16 cellular contexts compared by ENCODE assay signal in the genomic region with DNA sequence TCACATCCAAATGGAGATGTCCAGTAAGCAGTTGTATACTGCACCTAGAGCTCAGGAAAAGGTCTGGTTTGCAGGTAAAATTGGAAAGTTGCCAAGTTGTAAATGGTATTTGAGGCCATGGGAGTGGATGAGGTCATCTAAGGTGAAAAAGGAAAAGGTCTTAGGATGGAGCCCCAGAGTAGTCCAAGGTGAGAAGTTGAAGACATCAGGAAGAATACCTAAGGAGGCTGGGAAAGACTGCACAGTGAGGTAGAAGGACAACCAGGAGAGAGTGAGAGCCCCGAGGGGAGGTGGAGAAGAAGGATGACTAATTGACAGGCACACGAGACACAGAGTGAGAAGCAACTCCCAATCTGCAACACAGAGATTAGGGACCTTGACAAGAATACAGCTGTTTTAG. TPM values are rescaled to one million over a fixed set of nuclear protein-coding genes. Genes with fewer than 3 reads are reported as not detected.
DNase-seq lines count a peak whose midpoint lies in the region; ATAC-seq lines count a peak whose summit lies in the region.
"Had no signal": no experiment of that assay in that cellular context is flagged by ENCODE, and none has a peak within 500 bp of the region (broad histone marks: within the 10 kb centered on the region; RNA-seq: fewer than 3 reads in every experiment).

No MANE protein-coding gene starts in this region.

- no peak overlapping the region for H3K27ac ChIP-seq in GM23248
- H3K27ac ChIP-seq: thoracic aorta had no signal

- H3K9me3 ChIP-seq in GM23248 (ENCODE audit: low read depth): no peaks in the 10 kb centered on the region
- H3K9me3 ChIP-seq: thoracic aorta had no signal

- H3K9ac ChIP-seq in GM23248: no peak overlapping the region

- no peaks in the 10 kb centered on the region; the same call in 1 of the 2 replicates for H3K79me2 ChIP-seq in GM23248 (ENCODE audit: insufficient read depth)

- H3K27ac Mint-ChIP-seq in activated T-cell treated with anti-CD3 and anti-CD28 coated beads, Interleukin-2, amount 50 U/mL, for 72 hours: peak overlapping the region; percentile 50
- peak overlapping the region; percentile 83 for H3K27ac Mint-ChIP-seq in activated naive CD8-positive, alpha-beta T cell treated with anti-CD3 and anti-CD28 coated beads, Interleukin-2, amount 10 ng/mL, durations not matched to agents 7 days and 5 days
- H3K27ac Mint-ChIP-seq in stimulated activated effector memory CD8-positive, alpha-beta T cell treated with anti-CD3 and anti-CD28 coated beads, Interleukin-12 subunit alpha, Interleukin-12 subunit beta, amount 100 ng/mL, for 72 hours: peak overlapping the region; percentile 54
- H3K27ac Mint-ChIP-seq: mesothelial cell of epicardium had no signal

- H3K4me3 Mint-ChIP-seq in activated T-cell treated with anti-CD3 and anti-CD28 coated beads, Interleukin-2, amount 50 U/mL, for 72 hours: peak overlapping the region; percentile 48 to 75
- H3K4me3 Mint-ChIP-seq in activated naive CD8-positive, alpha-beta T cell treated with anti-CD3 and anti-CD28 coated beads, Interleukin-2, amount 10 ng/mL, durations not matched to agents 7 days and 5 days: peak overlapping the region; percentile 76
- H3K4me3 Mint-ChIP-seq in stimulated activated effector memory CD8-positive, alpha-beta T cell treated with anti-CD3 and anti-CD28 coated beads, Interleukin-12 subunit alpha, Interleukin-12 subunit beta, amount 100 ng/mL, for 72 hours: peak overlapping the region; percentile 48
- H3K4me3 Mint-ChIP-seq: mesothelial cell of epicardium had no signal

- no peaks in the 10 kb centered on the region; the same call in 1 of the 2 replicates for H4K20me1 ChIP-seq in GM23248 (ENCODE audit: insufficient read depth)

- no peaks in the 10 kb centered on the region for H3K27me3 Mint-ChIP-seq in activated T-cell treated with anti-CD3 and anti-CD28 coated beads, Interleukin-2, amount 50 U/mL, for 72 hours (ENCODE audit: low read depth)
- no peaks in the 10 kb centered on the region for H3K27me3 Mint-ChIP-seq in activated naive CD8-positive, alpha-beta T cell treated with anti-CD3 and anti-CD28 coated beads, Interleukin-2, amount 10 ng/mL, durations not matched to agents 7 days and 5 days

- peaks cover 6 to 7% of the 10 kb centered on the region in 2 donors for H3K36me3 Mint-ChIP-seq in activated T-cell treated with anti-CD3 and anti-CD28 coated beads, Interleukin-2, amount 50 U/mL, for 72 hours (ENCODE audit: insufficient read depth in 2 of 2)
- H3K36me3 Mint-ChIP-seq in activated naive CD8-positive, alpha-beta T cell treated with anti-CD3 and anti-CD28 coated beads, Interleukin-2, amount 10 ng/mL, durations not matched to agents 7 days and 5 days: peaks cover 69% of the 10 kb centered on the region
- H3K36me3 Mint-ChIP-seq in stimulated activated effector memory CD8-positive, alpha-beta T cell treated with anti-CD3 and anti-CD28 coated beads, Interleukin-12 subunit alpha, Interleukin-12 subunit beta, amount 100 ng/mL, for 72 hours: peaks cover 28% of the 10 kb centered on the region
- H3K36me3 Mint-ChIP-seq: mesothelial cell of epicardium had no signal

- H3K4me1 Mint-ChIP-seq in activated T-cell treated with anti-CD3 and anti-CD28 coated beads, Interleukin-2, amount 50 U/mL, for 72 hours (ENCODE audit: low read depth): peaks cover 70% of the 10 kb centered on the region
- peaks cover 74% of the 10 kb centered on the region for H3K4me1 Mint-ChIP-seq in activated naive CD8-positive, alpha-beta T cell treated with anti-CD3 and anti-CD28 coated beads, Interleukin-2, amount 10 ng/mL, durations not matched to agents 7 days and 5 days
- peaks cover 60% of the 10 kb centered on the region for H3K4me1 Mint-ChIP-seq in stimulated activated effector memory CD8-positive, alpha-beta T cell treated with anti-CD3 and anti-CD28 coated beads, Interleukin-12 subunit alpha, Interleukin-12 subunit beta, amount 100 ng/mL, for 72 hours
- H3K4me1 Mint-ChIP-seq: mesothelial cell of epicardium had no signal

- ATAC-seq in activated T-cell treated with anti-CD3 and anti-CD28 coated beads, Interleukin-2, amount 50 U/mL, for 72 hours (replicated peaks in 1 of 2): no peak
- ATAC-seq in HG03066 (IDR thresholded peaks at IDR 0.05; ENCODE audit: low read depth, unreplicated experiment): peak; percentile 7
- no peak for ATAC-seq in activated naive CD8-positive, alpha-beta T cell treated with anti-CD3 and anti-CD28 coated beads, Interleukin-2, amount 10 ng/mL, durations not matched to agents 7 days and 5 days (ENCODE audit: low read depth)
- no peak for ATAC-seq in stimulated activated effector memory CD8-positive, alpha-beta T cell treated with anti-CD3 and anti-CD28 coated beads, Interleukin-12 subunit alpha, Interleukin-12 subunit beta, amount 100 ng/mL, for 72 hours
- ATAC-seq: activated CD4-positive, CD25-positive, alpha-beta regulatory T cell treated with anti-CD3 and anti-CD28 coated beads, Interleukin-2, amount 50 U/mL, for 24 hours; PC-3 had no signal

- WGBS in GM23248 (ENCODE audit: low coverage in 1 of 2, low lambda C conversion rate in 2 of 2, missing lambda C conversion rate in 2 of 2), 2 experiments: 47 to 55% methylated on average over 2 of the region's 2 CpGs

- no peak overlapping the region for H3K4me3 ChIP-seq in GM23248
- H3K4me3 ChIP-seq: smooth muscle cell, thoracic aorta had no signal

- no peaks in the 10 kb centered on the region for H3K9me2 ChIP-seq in GM23248 (ENCODE audit: insufficient read depth)

- in situ Hi-C loops in GM23248 (cut with MboI): no loop called here

- DNase-seq in activated T-cell treated with anti-CD3 and anti-CD28 coated beads, Interleukin-2, amount 50 U/mL, for 72 hours: no peak
- DNase-seq in activated T-cell treated with anti-CD3 and anti-CD28 coated beads, Interleukin-2, amount 50 U/mL, for 48 hours: no peak
- no peak for DNase-seq in activated naive CD8-positive, alpha-beta T cell treated with anti-CD3 and anti-CD28 coated beads, Interleukin-2, amount 10 ng/mL, durations not matched to agents 7 days and 5 days
- DNase-seq in stimulated activated effector memory CD8-positive, alpha-beta T cell treated with anti-CD3 and anti-CD28 coated beads, Interleukin-12 subunit alpha, Interleukin-12 subunit beta, amount 100 ng/mL, for 72 hours (ENCODE audit: low spot score in 2 of 2): no peak
- DNase-seq in SKM-1 (lab: John Stamatoyannopoulos, UW; ENCODE audit: unreplicated experiment) (no peak), GM23248 (no peak), putamen (ENCODE audit: low spot score) (no peak)
- DNase-seq: activated gamma-delta T cell, MV-4-11, PC-3, SW 1271 had no signal

- POLR2A ChIA-PET in activated naive CD8-positive, alpha-beta T cell treated with anti-CD3 and anti-CD28 coated beads, Interleukin-2, amount 10 ng/mL, durations not matched to agents 7 days and 5 days (lab: Charles Lee): interaction anchor here (0.9 kb wide), 1 partner anchor 9 kb away, joined by 3 read pairs; no protein-coding TSS in a partner anchor

- no peaks in the 10 kb centered on the region for H3K36me3 ChIP-seq in GM23248 (ENCODE audit: low read depth)
- H3K36me3 ChIP-seq: thoracic aorta had no signal

- no peak overlapping the region for H3K4me2 ChIP-seq in GM23248 (ENCODE audit: unreplicated experiment)
- H3K4me2 ChIP-seq: smooth muscle cell had no signal

- no peaks in the 10 kb centered on the region for H3F3A ChIP-seq in GM23248 (ENCODE audit: insufficient read depth)

- H2AFZ ChIP-seq in GM23248: no peak overlapping the region

- no peaks in the 10 kb centered on the region for H3K4me1 ChIP-seq in GM23248 (ENCODE audit: insufficient read depth)

- H3K27me3 ChIP-seq in GM23248 (replicated peaks; ENCODE audit: insufficient read depth): no peaks in the 10 kb centered on the region

- no peaks in the 10 kb centered on the region for H3K9me3 Mint-ChIP-seq in activated T-cell treated with anti-CD3 and anti-CD28 coated beads, Interleukin-2, amount 50 U/mL, for 72 hours
- H3K9me3 Mint-ChIP-seq in activated naive CD8-positive, alpha-beta T cell treated with anti-CD3 and anti-CD28 coated beads, Interleukin-2, amount 10 ng/mL, durations not matched to agents 7 days and 5 days: no peaks in the 10 kb centered on the region
- no peaks in the 10 kb centered on the region for H3K9me3 Mint-ChIP-seq in stimulated activated effector memory CD8-positive, alpha-beta T cell treated with anti-CD3 and anti-CD28 coated beads, Interleukin-12 subunit alpha, Interleukin-12 subunit beta, amount 100 ng/mL, for 72 hours

RNA-seq across cellular contexts. Expression of a gene that starts 10.7 kb away (rescaled TPM):
- total RNA-seq in activated T-cell treated with anti-CD3 and anti-CD28 coated beads, Interleukin-2, amount 50 U/mL, for 72 hours: 10 to 100 TPM; 37.6 to 52.9 TPM
- total RNA-seq in activated naive CD8-positive, alpha-beta T cell treated with anti-CD3 and anti-CD28 coated beads, Interleukin-2, amount 10 ng/mL, durations not matched to agents 7 days and 5 days: 100 to 1,000 TPM; 101 to 107 TPM
- 33.5 and 39.9 TPM in 2 replicates for total RNA-seq in GM23248 (2014; rRNA removed; shearing (Covaris generic))
- polyA plus RNA-seq in GM23248 (2016; fragmentation: Nextera tagmentation; extraction: Ambion mirVana): 30.1 and 31.6 TPM in 2 replicates
